ENCODE assay signal across 14 cellular contexts in genomic region chr14:62029569-62029924, GRCh38.
DNase-seq lines count a peak whose midpoint lies in the region; ATAC-seq and TF ChIP-seq lines count a peak whose summit lies in the region.
"Had no signal": no experiment of that assay in that cellular context is flagged by ENCODE, and none has a peak within 500 bp of the region (broad histone marks: within the 10 kb centered on the region; RNA-seq: fewer than 3 reads in every experiment).

No MANE protein-coding gene starts in this region.

- no peak for TF ChIP-seq CTCF in GM10266 (IDR thresholded peaks at IDR 0.05; ENCODE audit: control insufficient read depth, insufficient read depth, low read depth, missing control alignments)
- no peak for TF ChIP-seq CTCF in endothelial cell (IDR thresholded peaks at IDR 0.05; ENCODE audit: unreplicated experiment)

- H3K9me3 Mint-ChIP-seq in endothelial cell (ENCODE audit: unreplicated experiment), result no peaks in the 10 kb centered on the region

- ATAC-seq in GM19351 (IDR thresholded peaks at IDR 0.05; ENCODE audit: unreplicated experiment), result peak; percentile 72
- ATAC-seq in HG02759 (IDR thresholded peaks at IDR 0.05; ENCODE audit: unreplicated experiment), result peak; percentile 78
- peak; percentile 70 for ATAC-seq in HG03520 (IDR thresholded peaks at IDR 0.05; ENCODE audit: unreplicated experiment)
- ATAC-seq: activated CD4-positive, alpha-beta T cell treated with anti-CD3 and anti-CD28 coated beads for 36 hours; Panc1; upper lobe of right lung had no signal

- no peaks in the 10 kb centered on the region for H3K4me1 Mint-ChIP-seq in endothelial cell (ENCODE audit: unreplicated experiment)

- no peaks in the 10 kb centered on the region for H3K36me3 Mint-ChIP-seq in endothelial cell (ENCODE audit: low read depth, unreplicated experiment)

- no peaks in the 10 kb centered on the region for H3K27me3 Mint-ChIP-seq in endothelial cell (ENCODE audit: unreplicated experiment)

- DNase-seq in GM10266 (ENCODE audit: extremely low spot score), result peak; percentile 13
- no peak for DNase-seq in endothelial cell (ENCODE audit: low spot score)
- DNase-seq in NCI-H2029 treated with DMSO at 0.1 percent for 48 hours (lab: John Stamatoyannopoulos, UW), result no peak
- no peak for DNase-seq in stimulated activated CD4-positive, alpha-beta T cell treated with anti-CD3 and anti-CD28 coated beads, Interleukin-12 subunit alpha, Interleukin-12 subunit beta, amount 100 ng/mL, for 4 hours
- no peak for DNase-seq in superior temporal gyrus (ENCODE audit: extremely low spot score)
- DNase-seq: activated CD4-positive, alpha-beta T cell treated with anti-CD3 and anti-CD28 coated beads for 36 hours; mesenchymal stem cell; NCI-H226; T-helper 1 cell; upper lobe of right lung had no signal

- no peak overlapping the region for H3K4me3 Mint-ChIP-seq in endothelial cell (ENCODE audit: unreplicated experiment)
- H3K4me3 Mint-ChIP-seq: activated CD4-positive, alpha-beta T cell treated with anti-CD3 and anti-CD28 coated beads for 36 hours had no signal

- no peak overlapping the region for H3K27ac Mint-ChIP-seq in endothelial cell (ENCODE audit: unreplicated experiment)
- H3K27ac Mint-ChIP-seq: activated CD4-positive, alpha-beta T cell treated with anti-CD3 and anti-CD28 coated beads for 36 hours had no signal
